8 cellular contexts compared by ENCODE assay signal in the genomic region with DNA sequence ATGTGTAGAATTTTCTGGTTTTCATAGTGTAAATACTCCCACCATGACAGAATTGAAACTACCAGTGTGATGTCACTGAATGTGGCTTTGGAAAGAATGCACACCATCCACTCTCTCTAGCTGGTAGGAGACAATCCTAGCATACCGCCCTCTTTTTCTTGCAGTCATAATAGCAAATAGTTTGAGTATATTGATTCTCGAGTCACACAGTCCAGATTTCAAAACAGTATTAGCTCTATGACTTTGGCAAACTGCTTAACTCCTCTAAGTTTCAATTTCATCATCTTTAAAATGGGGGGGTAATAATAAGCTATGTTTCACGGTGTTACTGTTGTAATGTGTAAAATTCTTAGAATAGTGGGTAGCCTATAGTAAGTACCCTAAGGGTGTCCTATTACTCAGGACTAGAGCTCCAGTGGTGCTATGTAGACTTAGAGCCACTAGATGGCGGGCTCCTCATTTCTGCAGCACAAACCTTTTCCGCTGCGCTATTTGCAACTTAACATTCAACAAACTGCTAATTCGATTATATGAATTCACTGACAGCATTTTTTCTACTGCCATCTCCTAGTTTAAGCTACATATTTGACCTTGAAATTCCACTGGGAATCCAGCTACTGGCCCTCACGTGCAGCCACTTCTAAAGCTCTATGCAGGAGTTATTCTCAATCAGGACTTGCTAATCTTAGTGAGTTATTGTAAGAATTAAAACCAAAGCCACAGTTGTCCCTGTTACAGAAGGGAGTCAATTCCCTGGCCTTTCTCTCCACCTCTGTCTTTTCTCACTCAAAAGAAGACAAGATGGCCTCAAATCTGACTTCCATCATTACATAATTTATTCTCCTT. TPM values are rescaled to one million over a fixed set of nuclear protein-coding genes. Genes with fewer than 3 reads are reported as not detected.
DNase-seq lines count a peak whose midpoint lies in the region; ATAC-seq, FAIRE-seq and TF ChIP-seq lines count a peak whose summit lies in the region.

No MANE protein-coding gene starts in this region.

- H3K9me3 ChIP-seq in CD4-positive, CD25-positive, alpha-beta regulatory T cell (ENCODE audit: control insufficient read depth in 2 of 2, low read length in 2 of 2) = peaks cover 19 to 20% of the 10 kb centered on the region in 2 experiments
- peaks cover 2 to 3% of the 10 kb centered on the region in 2 experiments; a peak in 2 of 4 replicates for H3K9me3 ChIP-seq in H1 (ENCODE audit: insufficient read depth in 2 of 2, low read depth in 1 of 2, low read length in 1 of 2)

- CTCF ChIA-PET in H1 (lab: Charles Lee; ENCODE audit: partially characterized antibody) = interaction anchor here (0.6 to 6.5 kb wide), 48 partner anchors 8 to 764 kb away, joined by 3 to 91 read pairs (median 5); partner anchors contain the start of genes CASP2, CLCN1, EPHA1 and GSTK1

- TF ChIP-seq POLR2A in H1 (IDR thresholded peaks at IDR 0.05; ENCODE audit: control extremely low read depth in 1 of 2, low read depth in 2 of 2, low read length in 2 of 2) = no peak

- H2BK5ac ChIP-seq in H1 (ENCODE audit: low read depth, low read length) = no peak overlapping the region

- no peak overlapping the region for H2BK15ac ChIP-seq in H1 (ENCODE audit: low read length)

- H3K4ac ChIP-seq in H1 (replicated peaks; ENCODE audit: insufficient read length, low read depth, low read length) = no peak overlapping the region

- H3K4me2 ChIP-seq in H1 (ENCODE audit: insufficient read depth in 1 of 2, low read depth in 2 of 2, low read length in 2 of 2) = no peak overlapping the region

- peak; percentile 57 to 90 (median 81) for DNase-seq in CD4-positive, CD25-positive, alpha-beta regulatory T cell
- DNase-seq in NCI-H69 (lab: John Stamatoyannopoulos, UW) (peak; percentile 78), H1 (ENCODE audit: low read depth in 1 of 2, low spot score in 2 of 2) (peak in 1 of 2 experiments; percentile 58), middle frontal gyrus (ENCODE audit: extremely low spot score, low spot score) (peak; percentile 73)
- peak; percentile 67 to 68 for DNase-seq in activated CD4-positive, alpha-beta T cell treated with anti-CD3 and anti-CD28 coated beads, Interleukin-2, amount 50 U/mL, for 4 hours
- DNase-seq in stimulated activated CD8-positive, alpha-beta memory T cell treated with anti-CD3 and anti-CD28 coated beads, Interleukin-4, amount 100 ng/mL, for 1 hour (ENCODE audit: low read depth in 2 of 2, low spot score in 1 of 2) = peak; percentile 17 to 49

- no peak overlapping the region for H2AFZ ChIP-seq in H1 (ENCODE audit: low read length)

- peaks cover 0 to 17% (median 7%) of the 10 kb centered on the region in 7 donors for H3K9me3 Mint-ChIP-seq in CD4-positive, CD25-positive, alpha-beta regulatory T cell

- POLR2A ChIA-PET in H1 (lab: Charles Lee; ENCODE audit: partially characterized antibody) = interaction anchor here (1.4 kb wide), 1 partner anchor 70 kb away, joined by 3 read pairs; no protein-coding TSS in a partner anchor

- no peak overlapping the region for H3K27ac ChIP-seq in CD4-positive, CD25-positive, alpha-beta regulatory T cell (ENCODE audit: insufficient read depth, low read length, poor library complexity, severe bottlenecking)
- no peak overlapping the region for H3K27ac ChIP-seq in H1 (ENCODE audit: low read depth, low read length)

- no peak overlapping the region for H3K14ac ChIP-seq in H1 (ENCODE audit: insufficient read length)

- peak overlapping the region in 2 of 3 donors; percentile 32 to 56 for H3K27ac Mint-ChIP-seq in CD4-positive, CD25-positive, alpha-beta regulatory T cell

- peaks cover 8% of the 10 kb centered on the region for H3K36me3 Mint-ChIP-seq in CD4-positive, CD25-positive, alpha-beta regulatory T cell

- no peak overlapping the region for H2BK120ac ChIP-seq in H1 (replicated peaks; ENCODE audit: low read depth, low read length)

- H3K4me1 Mint-ChIP-seq in CD4-positive, CD25-positive, alpha-beta regulatory T cell = peaks cover 16 to 31% (median 30%) of the 10 kb centered on the region in 4 donors

- no peak overlapping the region for H3K18ac ChIP-seq in H1 (ENCODE audit: extremely low read depth, low read length)

- no peaks in the 10 kb centered on the region for H3K79me1 ChIP-seq in H1 (ENCODE audit: low read depth, low read length)

- no peaks in the 10 kb centered on the region for H3K36me3 ChIP-seq in CD4-positive, CD25-positive, alpha-beta regulatory T cell (ENCODE audit: control insufficient read depth, insufficient read depth, low read length)
- H3K36me3 ChIP-seq in H1 (ENCODE audit: control insufficient read depth in 2 of 4, insufficient read depth in 4 of 4, low read length in 3 of 4) = no peaks in the 10 kb centered on the region

- no peaks in the 10 kb centered on the region for H4K20me1 ChIP-seq in H1 (replicated peaks in 1 of 2; ENCODE audit: control insufficient read depth in 1 of 2, insufficient read depth in 2 of 2, low read length in 2 of 2)

- peak overlapping the region in 1 of 4 donors; percentile 13 for H3K4me3 Mint-ChIP-seq in CD4-positive, CD25-positive, alpha-beta regulatory T cell

- H3K56ac ChIP-seq in H1 (replicated peaks; ENCODE audit: insufficient read length, low read depth, low read length) = no peak overlapping the region

- no peak overlapping the region for H3K4me3 ChIP-seq in CD4-positive, CD25-positive, alpha-beta regulatory T cell (ENCODE audit: low read depth, low read length)
- H3K4me3 ChIP-seq in H1 (ENCODE audit: extremely low read depth in 1 of 4, insufficient read depth in 2 of 4, low read depth in 3 of 4, low read length in 4 of 4) = no peak overlapping the region

- peaks cover 18% of the 10 kb centered on the region for H3K4me1 ChIP-seq in CD4-positive, CD25-positive, alpha-beta regulatory T cell (ENCODE audit: control insufficient read depth, insufficient read depth, low read length, poor library complexity, severe bottlenecking)
- H3K4me1 ChIP-seq in H1 (replicated peaks in 1 of 4; ENCODE audit: control insufficient read depth in 3 of 4, insufficient read depth in 4 of 4, low read length in 3 of 4) = no peaks in the 10 kb centered on the region

- TF ChIP-seq RAD21 in H1 (IDR thresholded peaks at IDR 0.05 in 1 of 2, conservative IDR thresholded peaks at IDR 0.05 in 1 of 2; ENCODE audit: low read depth in 2 of 2, low read length in 2 of 2) = peak; percentile 87 to 92

- peak; percentile 15 to 85 (median 83) for TF ChIP-seq CTCF in H1 (IDR thresholded peaks at IDR 0.05; ENCODE audit: control extremely low read depth in 1 of 3, insufficient read depth in 1 of 3, low read depth in 1 of 3, low read length in 3 of 3)

- peak; percentile 81 to 82 for ATAC-seq in CD4-positive, CD25-positive, alpha-beta regulatory T cell (ENCODE audit: low read depth in 2 of 2)
- ATAC-seq in GM19324 (IDR thresholded peaks at IDR 0.05; ENCODE audit: low FRiP score, unreplicated experiment) (peak; percentile 84), HG03439 (IDR thresholded peaks at IDR 0.05; ENCODE audit: unreplicated experiment) (peak; percentile 98)

- H4K8ac ChIP-seq in H1 (ENCODE audit: extremely low read depth, insufficient read depth, low read length) = no peak overlapping the region

- H2BK20ac ChIP-seq in H1 (ENCODE audit: low read length) = no peak overlapping the region

- FAIRE-seq in H1 (lab: Jason Lieb, UNC) = peak; percentile 62

- H4K5ac ChIP-seq in H1 (ENCODE audit: insufficient read length, low read depth, low read length) = no peak overlapping the region

- no peaks in the 10 kb centered on the region for H3K79me2 ChIP-seq in H1 (ENCODE audit: control insufficient read depth in 1 of 2, insufficient read depth in 2 of 2, low read length in 2 of 2)

- H4K91ac ChIP-seq in H1 (replicated peaks; ENCODE audit: insufficient read length, low read length) = no peak overlapping the region

- no peak for TF ChIP-seq EP300 in H1 (IDR thresholded peaks at IDR 0.05; ENCODE audit: borderline replicate concordance in 1 of 2, low read depth in 2 of 2, low read length in 2 of 2)

- no peak overlapping the region for H3K9ac ChIP-seq in H1 (replicated peaks in 1 of 4; ENCODE audit: extremely low read depth in 1 of 4, low read depth in 3 of 4, low read length in 3 of 4)

- H3K23me2 ChIP-seq in H1 (ENCODE audit: low read depth, low read length) = no peaks in the 10 kb centered on the region

- 26% methylated on average over 8 of the region's 8 CpGs; no CpG with 5 or more reads in 1 of the 2 experiments for WGBS in H1 (ENCODE audit: extremely low coverage in 1 of 2, insufficient coverage in 1 of 2, insufficient read length in 1 of 2, insufficient replicate concordance in 2 of 2, low coverage in 1 of 2, low lambda C conversion rate in 2 of 2, missing lambda C conversion rate in 1 of 2), 2 experiments

- peaks cover 37% of the 10 kb centered on the region for H3K27me3 Mint-ChIP-seq in CD4-positive, CD25-positive, alpha-beta regulatory T cell

- H2BK12ac ChIP-seq in H1 (ENCODE audit: low read depth, low read length) = no peak overlapping the region

- no peak overlapping the region for H2AK5ac ChIP-seq in H1 (ENCODE audit: low read depth, low read length)

- H3K23ac ChIP-seq in H1 (ENCODE audit: insufficient read length) = no peak overlapping the region

- H3K27me3 ChIP-seq in CD4-positive, CD25-positive, alpha-beta regulatory T cell (ENCODE audit: control insufficient read depth, insufficient read depth, low read length) = peaks cover 8% of the 10 kb centered on the region
- no peaks in the 10 kb centered on the region; a peak in 1 of 7 replicates for H3K27me3 ChIP-seq in H1 (replicated peaks in 1 of 4; ENCODE audit: control insufficient read depth in 3 of 4, extremely low read depth in 1 of 4, insufficient read depth in 3 of 4, low read length in 3 of 4)

RNA-seq across cellular contexts. Expression of gene TAS2R40, which starts 18.7 kb away (rescaled TPM):
- not detected for total RNA-seq in CD4-positive, CD25-positive, alpha-beta regulatory T cell
- polyA plus RNA-seq in CD4-positive, CD25-positive, alpha-beta regulatory T cell = not detected
- total RNA-seq in H1 (2021; fragmentation: NEBNext Ultra II Directional; extraction: Animal tissue kit (Norgen Biotek cat#: 25700)) = not detected in 2 replicates
- polyA plus RNA-seq in H1 (2011; rRNA removed) = not detected in 2 replicates
- not detected for polyA plus RNA-seq in H1 (2011; cell fraction: cytosol; rRNA removed)
- not detected for polyA plus RNA-seq in H1 (2011; cell fraction: nucleus; rRNA removed)
- not detected in 4 replicates for polyA plus RNA-seq in H1 (2012, experiment 1 of 2)
- polyA plus RNA-seq in H1 (2012, experiment 2 of 2) = not detected
- not detected for polyA plus RNA-seq in H1 (2013, experiment 1 of 2)
- not detected for polyA plus RNA-seq in H1 (2013, experiment 2 of 2)
- not detected in 2 replicates for polyA minus RNA-seq in H1 (2011; rRNA and poly(A)+ RNA removed)
- not detected for polyA minus RNA-seq in H1 (2011; cell fraction: cytosol; rRNA and poly(A)+ RNA removed)
- polyA minus RNA-seq in H1 (2011; cell fraction: nucleus; rRNA and poly(A)+ RNA removed) = not detected

RNA-seq across cellular contexts. Expression of gene GSTK1, which starts 22.7 kb away (rescaled TPM):
- total RNA-seq in CD4-positive, CD25-positive, alpha-beta regulatory T cell = 475 TPM
- polyA plus RNA-seq in CD4-positive, CD25-positive, alpha-beta regulatory T cell = 100 to 1,000 TPM; 589 to 845 (median 707) TPM
- 25.5 and 26.2 TPM in 2 replicates for total RNA-seq in H1 (2021; fragmentation: NEBNext Ultra II Directional; extraction: Animal tissue kit (Norgen Biotek cat#: 25700))
- polyA plus RNA-seq in H1 (2011; rRNA removed) = 32.5 and 34.0 TPM in 2 replicates
- polyA plus RNA-seq in H1 (2011; cell fraction: cytosol; rRNA removed) = 38.9 TPM
- polyA plus RNA-seq in H1 (2011; cell fraction: nucleus; rRNA removed) = 40.8 TPM
- 36.7 to 40.2 TPM (median 38.8 TPM) in 4 replicates for polyA plus RNA-seq in H1 (2012, experiment 1 of 2)
- 31.1 TPM for polyA plus RNA-seq in H1 (2012, experiment 2 of 2)
- 38.8 TPM for polyA plus RNA-seq in H1 (2013, experiment 1 of 2)
- 40.7 TPM for polyA plus RNA-seq in H1 (2013, experiment 2 of 2)
- 16.3 and 19.2 TPM in 2 replicates for polyA minus RNA-seq in H1 (2011; rRNA and poly(A)+ RNA removed)
- 17.8 TPM for polyA minus RNA-seq in H1 (2011; cell fraction: cytosol; rRNA and poly(A)+ RNA removed)
- 13.6 TPM for polyA minus RNA-seq in H1 (2011; cell fraction: nucleus; rRNA and poly(A)+ RNA removed)

RNA-seq across cellular contexts. Expression of gene TMEM139, which starts 44.2 kb away (rescaled TPM):
- total RNA-seq in CD4-positive, CD25-positive, alpha-beta regulatory T cell = 0.91 TPM
- polyA plus RNA-seq in CD4-positive, CD25-positive, alpha-beta regulatory T cell = 1 to 10 TPM in 2 of 4 donors, under 1 TPM in 2; 0.75 to 1.3 (median 1.0) TPM
- total RNA-seq in H1 (2021; fragmentation: NEBNext Ultra II Directional; extraction: Animal tissue kit (Norgen Biotek cat#: 25700)) = 3.2 and 4.4 TPM in 2 replicates
- polyA plus RNA-seq in H1 (2011; rRNA removed) = 6.7 and 7.6 TPM in 2 replicates
- 5.5 TPM for polyA plus RNA-seq in H1 (2011; cell fraction: cytosol; rRNA removed)
- polyA plus RNA-seq in H1 (2011; cell fraction: nucleus; rRNA removed) = 4.9 TPM
- 2.5 to 4.0 TPM (median 3.9 TPM) in 4 replicates for polyA plus RNA-seq in H1 (2012, experiment 1 of 2)
- polyA plus RNA-seq in H1 (2012, experiment 2 of 2) = 4.6 TPM
- 1.7 TPM for polyA plus RNA-seq in H1 (2013, experiment 1 of 2)
- 2.2 TPM for polyA plus RNA-seq in H1 (2013, experiment 2 of 2)
- polyA minus RNA-seq in H1 (2011; rRNA and poly(A)+ RNA removed) = 2.1 and 2.6 TPM in 2 replicates
- not detected for polyA minus RNA-seq in H1 (2011; cell fraction: cytosol; rRNA and poly(A)+ RNA removed)
- polyA minus RNA-seq in H1 (2011; cell fraction: nucleus; rRNA and poly(A)+ RNA removed) = 1.9 TPM

RNA-seq across cellular contexts. Expression of gene CASP2, which starts 47.6 kb away (rescaled TPM):
- total RNA-seq in CD4-positive, CD25-positive, alpha-beta regulatory T cell = 61.4 TPM
- 10 to 100 TPM; 20.5 to 27.1 (median 24.1) TPM for polyA plus RNA-seq in CD4-positive, CD25-positive, alpha-beta regulatory T cell
- 32.8 and 35.3 TPM in 2 replicates for total RNA-seq in H1 (2021; fragmentation: NEBNext Ultra II Directional; extraction: Animal tissue kit (Norgen Biotek cat#: 25700))
- polyA plus RNA-seq in H1 (2011; rRNA removed) = 18.3 and 23.7 TPM in 2 replicates
- polyA plus RNA-seq in H1 (2011; cell fraction: cytosol; rRNA removed) = 18.3 TPM
- 34.3 TPM for polyA plus RNA-seq in H1 (2011; cell fraction: nucleus; rRNA removed)
- polyA plus RNA-seq in H1 (2012, experiment 1 of 2) = 18.4 to 21.4 TPM (median 19.0 TPM) in 4 replicates
- polyA plus RNA-seq in H1 (2012, experiment 2 of 2) = 7.8 TPM
- 17.7 TPM for polyA plus RNA-seq in H1 (2013, experiment 1 of 2)
- 17.0 TPM for polyA plus RNA-seq in H1 (2013, experiment 2 of 2)
- polyA minus RNA-seq in H1 (2011; rRNA and poly(A)+ RNA removed) = 53.5 and 68.2 TPM in 2 replicates
- 18.6 TPM for polyA minus RNA-seq in H1 (2011; cell fraction: cytosol; rRNA and poly(A)+ RNA removed)
- 36.3 TPM for polyA minus RNA-seq in H1 (2011; cell fraction: nucleus; rRNA and poly(A)+ RNA removed)

RNA-seq across cellular contexts. Expression of gene TAS2R39, which starts 57.3 kb away (rescaled TPM):
- total RNA-seq in CD4-positive, CD25-positive, alpha-beta regulatory T cell = not detected
- not detected for polyA plus RNA-seq in CD4-positive, CD25-positive, alpha-beta regulatory T cell
- total RNA-seq in H1 (2021; fragmentation: NEBNext Ultra II Directional; extraction: Animal tissue kit (Norgen Biotek cat#: 25700)) = not detected in 2 replicates
- polyA plus RNA-seq in H1 (2011; rRNA removed) = not detected in 2 replicates
- polyA plus RNA-seq in H1 (2011; cell fraction: cytosol; rRNA removed) = not detected
- polyA plus RNA-seq in H1 (2011; cell fraction: nucleus; rRNA removed) = not detected
- polyA plus RNA-seq in H1 (2012, experiment 1 of 2) = not detected in 4 replicates
- not detected for polyA plus RNA-seq in H1 (2012, experiment 2 of 2)
- not detected for polyA plus RNA-seq in H1 (2013, experiment 1 of 2)
- polyA plus RNA-seq in H1 (2013, experiment 2 of 2) = not detected
- not detected in 2 replicates for polyA minus RNA-seq in H1 (2011; rRNA and poly(A)+ RNA removed)
- not detected for polyA minus RNA-seq in H1 (2011; cell fraction: cytosol; rRNA and poly(A)+ RNA removed)
- not detected for polyA minus RNA-seq in H1 (2011; cell fraction: nucleus; rRNA and poly(A)+ RNA removed)

Comparison
In these comparisons a context has a peak if more than half of its experiments do, and no peak if none do; other contexts are left out.
1. RNA of gene GSTK1, which starts 22.7 kb away (total RNA-seq): 475 TPM in CD4-positive, CD25-positive, alpha-beta regulatory T cell (single experiment); 25.5 to 26.2 TPM in H1; every median in the first group is over 10 times any median in the second.
2. Peak in every context shown above with its lines, with median percentiles within 50 percentile points of each other: ATAC-seq.